In the genomic region with DNA sequence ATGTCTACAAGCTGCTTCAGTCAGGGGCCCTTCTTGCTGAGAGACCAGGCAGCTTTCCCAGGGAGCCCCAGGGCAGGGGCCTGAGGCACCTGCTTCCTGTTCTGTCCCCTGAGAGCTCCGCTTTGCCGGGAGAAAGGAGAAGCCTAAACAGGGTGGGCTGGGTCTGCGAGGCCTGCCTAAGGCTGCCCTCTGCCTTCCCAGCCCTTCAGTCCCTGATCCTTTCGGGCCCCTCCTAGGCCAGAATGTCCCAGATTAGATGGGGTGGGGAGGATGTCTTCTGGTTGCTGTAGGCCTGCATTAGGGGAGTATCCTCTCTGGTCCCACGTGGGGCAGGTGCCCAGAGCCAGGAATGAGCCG, we compare ENCODE assay signal across 13 cellular contexts.
DNase-seq lines count a peak whose midpoint lies in the region; ATAC-seq and TF ChIP-seq lines count a peak whose summit lies in the region.
"Had no signal": no experiment of that assay in that cellular context is flagged by ENCODE, and none has a peak within 500 bp of the region (broad histone marks: within the 10 kb centered on the region; RNA-seq: fewer than 3 reads in every experiment).

No MANE protein-coding gene starts in this region.

- peak overlapping the region; percentile 84 for H3K4me3 Mint-ChIP-seq in neural progenitor cell

- TF ChIP-seq CTCF in neural progenitor cell (IDR thresholded peaks at IDR 0.05) = no peak

- no peaks in the 10 kb centered on the region for H3K36me3 ChIP-seq in neural progenitor cell

- peaks cover 87% of the 10 kb centered on the region for H3K4me1 ChIP-seq in neural progenitor cell

- H3K27me3 ChIP-seq in neural progenitor cell = no peaks in the 10 kb centered on the region

- peaks cover 83% of the 10 kb centered on the region for H3K4me1 Mint-ChIP-seq in neural progenitor cell

- no peak for ATAC-seq in HG03457 (IDR thresholded peaks at IDR 0.05; ENCODE audit: unreplicated experiment)

- peaks cover 15% of the 10 kb centered on the region for H4K20me1 ChIP-seq in neural progenitor cell (ENCODE audit: low read depth)

- H3K27me3 Mint-ChIP-seq in neural progenitor cell (ENCODE audit: insufficient read depth, low read depth) = peaks cover 7% of the 10 kb centered on the region

- peak overlapping the region; percentile 76 for H3K4me2 ChIP-seq in neural progenitor cell

- in situ Hi-C loops in KBM-7 (cut with MboI; ENCODE audit: low pct_unique_long_range_greater_than_20kb, low sequenced_read_pairs) = no loop called here

- no peaks in the 10 kb centered on the region for H3K36me3 Mint-ChIP-seq in neural progenitor cell

- H3K9me3 ChIP-seq in neural progenitor cell (ENCODE audit: low read depth) = no peaks in the 10 kb centered on the region
- H3K9me3 ChIP-seq: mucosa of descending colon had no signal

- peak overlapping the region; percentile 99 for H3K27ac Mint-ChIP-seq in neural progenitor cell

- H3F3A ChIP-seq in neural progenitor cell (ENCODE audit: low read depth) = peaks cover 71% of the 10 kb centered on the region

- DNase-seq in DMS153 (lab: John Stamatoyannopoulos, UW) = peak; percentile 82
- peak; percentile 35 for DNase-seq in KBM-7
- DNase-seq in dermis blood vessel endothelial cell = peak; percentile 23
- DNase-seq in neural progenitor cell (ENCODE audit: low spot score) = no peak
- no peak for DNase-seq in medulla oblongata (ENCODE audit: extremely low spot score)
- no peak for DNase-seq in DMS53 treated with DMSO at 0.1 percent for 48 hours (lab: John Stamatoyannopoulos, UW; ENCODE audit: unreplicated experiment)
- no peak for DNase-seq in GM19240 (ENCODE audit: insufficient read length, low spot score)
- DNase-seq: COR-L47; mucosa of descending colon; SHP77 treated with DMSO at 0.1 percent for 48 hours; stimulated activated CD4-positive, alpha-beta T cell treated with anti-CD3 and anti-CD28 coated beads, Interleukin-12 subunit alpha, Interleukin-12 subunit beta, amount 100 ng/mL, for 4 hours; stimulated activated naive CD4-positive, alpha-beta T cell had no signal

- no peak overlapping the region for H2AFZ ChIP-seq in neural progenitor cell (replicated peaks)

- no peaks in the 10 kb centered on the region for H3K9me3 Mint-ChIP-seq in neural progenitor cell

- H3K79me2 ChIP-seq in neural progenitor cell (ENCODE audit: low read depth) = peaks cover 40% of the 10 kb centered on the region

- peak overlapping the region; percentile 27 for H3K4me3 ChIP-seq in neural progenitor cell
- H3K4me3 ChIP-seq: mucosa of descending colon had no signal

- H3K27ac ChIP-seq in neural progenitor cell = peak overlapping the region; percentile 98

- no peak overlapping the region for H3K9ac ChIP-seq in neural progenitor cell

Comparison
In these comparisons a context has a peak if more than half of its experiments do, and no peak if none do; other contexts are left out.
1. DNase-seq: peak in DMS153 (single experiment), KBM-7 (single experiment) and dermis blood vessel endothelial cell (single experiment); none in neural progenitor cell (single experiment), medulla oblongata (single experiment), DMS53 treated with DMSO at 0.1 percent for 48 hours (single experiment) and GM19240 (single experiment).